12 cellular contexts compared by ENCODE assay signal in genomic region chr3:99418209-99418635, GRCh38.
DNase-seq lines count a peak whose midpoint lies in the region; ATAC-seq and TF ChIP-seq lines count a peak whose summit lies in the region.
"Had no signal": no experiment of that assay in that cellular context is flagged by ENCODE, and none has a peak within 500 bp of the region (broad histone marks: within the 10 kb centered on the region; RNA-seq: fewer than 3 reads in every experiment).

No MANE protein-coding gene starts in this region.

- DNase-seq in dermis blood vessel endothelial cell (peak; percentile 67), mucosa of gallbladder (ENCODE audit: low spot score) (no peak)
- no peak for DNase-seq in activated CD8-positive, alpha-beta memory T cell treated with anti-CD3 and anti-CD28 coated beads, Interleukin-2, amount 50 U/mL, for 4 hours
- no peak for DNase-seq in activated T-helper 1 cell treated with anti-CD3 and anti-CD28 coated beads, Interleukin-12 subunit alpha, Interleukin-12 subunit beta, Interleukin-2, Interleukin-4 antibody, amounts not matched to agents 30 ng/mL and 10 ng/mL and 1 ng/mL, durations not matched to agents 14 hours and 24 hours and 36 hours (ENCODE audit: low spot score)
- DNase-seq in CD8-positive, alpha-beta T cell = no peak
- DNase-seq: activated CD4-positive, alpha-beta memory T cell treated with anti-CD3 and anti-CD28 coated beads for 36 hours; CD8-positive, alpha-beta memory T cell had no signal

- no peaks in the 10 kb centered on the region for H3K4me1 ChIP-seq in CD8-positive, alpha-beta T cell (ENCODE audit: insufficient read depth, low read length)

- no peaks in the 10 kb centered on the region for H3K4me1 Mint-ChIP-seq in activated T-helper 1 cell treated with anti-CD3 and anti-CD28 coated beads, Interleukin-12 subunit alpha, Interleukin-12 subunit beta, Interleukin-2, Interleukin-4 antibody, amounts not matched to agents 30 ng/mL and 10 ng/mL and 1 ng/mL, durations not matched to agents 14 hours and 24 hours and 36 hours (ENCODE audit: low read depth)
- H3K4me1 Mint-ChIP-seq in CD8-positive, alpha-beta T cell (ENCODE audit: low read depth) = no peaks in the 10 kb centered on the region
- H3K4me1 Mint-ChIP-seq: IgD-negative memory B cell had no signal

- H3K36me3 Mint-ChIP-seq in activated T-helper 1 cell treated with anti-CD3 and anti-CD28 coated beads, Interleukin-12 subunit alpha, Interleukin-12 subunit beta, Interleukin-2, Interleukin-4 antibody, amounts not matched to agents 30 ng/mL and 10 ng/mL and 1 ng/mL, durations not matched to agents 14 hours and 24 hours and 36 hours (ENCODE audit: low read depth) = no peaks in the 10 kb centered on the region
- no peaks in the 10 kb centered on the region for H3K36me3 Mint-ChIP-seq in CD8-positive, alpha-beta T cell
- H3K36me3 Mint-ChIP-seq: activated CD4-positive, alpha-beta memory T cell treated with anti-CD3 and anti-CD28 coated beads for 36 hours; CD8-positive, alpha-beta memory T cell; IgD-negative memory B cell had no signal

- no peak for TF ChIP-seq CTCF in CD8-positive, alpha-beta T cell (IDR thresholded peaks at IDR 0.05)

- H3K27ac Mint-ChIP-seq in activated T-helper 1 cell treated with anti-CD3 and anti-CD28 coated beads, Interleukin-12 subunit alpha, Interleukin-12 subunit beta, Interleukin-2, Interleukin-4 antibody, amounts not matched to agents 30 ng/mL and 10 ng/mL and 1 ng/mL, durations not matched to agents 14 hours and 24 hours and 36 hours = no peak overlapping the region
- H3K27ac Mint-ChIP-seq in CD8-positive, alpha-beta T cell = no peak overlapping the region
- H3K27ac Mint-ChIP-seq: activated CD4-positive, alpha-beta memory T cell treated with anti-CD3 and anti-CD28 coated beads for 36 hours; CD8-positive, alpha-beta memory T cell; IgD-negative memory B cell had no signal

- H3K27me3 Mint-ChIP-seq in activated T-helper 1 cell treated with anti-CD3 and anti-CD28 coated beads, Interleukin-12 subunit alpha, Interleukin-12 subunit beta, Interleukin-2, Interleukin-4 antibody, amounts not matched to agents 30 ng/mL and 10 ng/mL and 1 ng/mL, durations not matched to agents 14 hours and 24 hours and 36 hours (ENCODE audit: insufficient read depth) = no peaks in the 10 kb centered on the region
- H3K27me3 Mint-ChIP-seq in CD8-positive, alpha-beta T cell (ENCODE audit: low read depth) = no peaks in the 10 kb centered on the region
- H3K27me3 Mint-ChIP-seq: activated CD4-positive, alpha-beta memory T cell treated with anti-CD3 and anti-CD28 coated beads for 36 hours; CD8-positive, alpha-beta memory T cell; IgD-negative memory B cell had no signal

- intact Hi-C loops in activated T-helper 1 cell treated with anti-CD3 and anti-CD28 coated beads, Interleukin-12 subunit alpha, Interleukin-12 subunit beta, Interleukin-2, Interleukin-4 antibody, amounts not matched to agents 30 ng/mL and 10 ng/mL and 1 ng/mL, durations not matched to agents 14 hours and 24 hours and 36 hours (cut with micrococcal nuclease) = no loop called here
- intact Hi-C loops in CD8-positive, alpha-beta T cell (cut with DNase I, micrococcal nuclease) = no loop called here

- ATAC-seq in GM18858 (IDR thresholded peaks at IDR 0.05; ENCODE audit: unreplicated experiment) (peak; percentile 69), GM21529 (IDR thresholded peaks at IDR 0.05; ENCODE audit: unreplicated experiment) (peak; percentile 71), HG03108 (IDR thresholded peaks at IDR 0.05; ENCODE audit: unreplicated experiment) (peak; percentile 55)
- ATAC-seq in CD8-positive, alpha-beta T cell = no peak
- ATAC-seq: SK-N-SH treated with all-trans-retinoic acid at 6 μM for 48 hours had no signal

- H3K9me3 ChIP-seq in CD8-positive, alpha-beta T cell (ENCODE audit: low read length) = no peaks in the 10 kb centered on the region

- H3K27me3 ChIP-seq in CD8-positive, alpha-beta T cell (ENCODE audit: insufficient read depth, low read length) = no peaks in the 10 kb centered on the region

- CTCF ChIA-PET in CD8-positive, alpha-beta T cell (lab: Charles Lee) = no interaction called here

- no peak overlapping the region for H3K4me3 Mint-ChIP-seq in activated T-helper 1 cell treated with anti-CD3 and anti-CD28 coated beads, Interleukin-12 subunit alpha, Interleukin-12 subunit beta, Interleukin-2, Interleukin-4 antibody, amounts not matched to agents 30 ng/mL and 10 ng/mL and 1 ng/mL, durations not matched to agents 14 hours and 24 hours and 36 hours
- no peak overlapping the region for H3K4me3 Mint-ChIP-seq in CD8-positive, alpha-beta T cell
- H3K4me3 Mint-ChIP-seq: activated CD4-positive, alpha-beta memory T cell treated with anti-CD3 and anti-CD28 coated beads for 36 hours; CD8-positive, alpha-beta memory T cell; IgD-negative memory B cell had no signal

- no peaks in the 10 kb centered on the region for H3K9me3 Mint-ChIP-seq in activated T-helper 1 cell treated with anti-CD3 and anti-CD28 coated beads, Interleukin-12 subunit alpha, Interleukin-12 subunit beta, Interleukin-2, Interleukin-4 antibody, amounts not matched to agents 30 ng/mL and 10 ng/mL and 1 ng/mL, durations not matched to agents 14 hours and 24 hours and 36 hours
- H3K9me3 Mint-ChIP-seq in CD8-positive, alpha-beta T cell = peaks cover 2% of the 10 kb centered on the region
- H3K9me3 Mint-ChIP-seq: activated CD4-positive, alpha-beta memory T cell treated with anti-CD3 and anti-CD28 coated beads for 36 hours had no signal

- H3K36me3 ChIP-seq in CD8-positive, alpha-beta T cell (ENCODE audit: insufficient read depth, low read length) = no peaks in the 10 kb centered on the region

- H3K4me3 ChIP-seq in CD8-positive, alpha-beta T cell (ENCODE audit: low read depth, low read length) = no peak overlapping the region

- POLR2A ChIA-PET in CD8-positive, alpha-beta T cell (lab: Charles Lee) = no interaction called here

- H3K27ac ChIP-seq in CD8-positive, alpha-beta T cell (ENCODE audit: low read depth, low read length) = no peak overlapping the region
